Comparison of ENCODE assay signal across 8 cellular contexts in the genomic region with DNA sequence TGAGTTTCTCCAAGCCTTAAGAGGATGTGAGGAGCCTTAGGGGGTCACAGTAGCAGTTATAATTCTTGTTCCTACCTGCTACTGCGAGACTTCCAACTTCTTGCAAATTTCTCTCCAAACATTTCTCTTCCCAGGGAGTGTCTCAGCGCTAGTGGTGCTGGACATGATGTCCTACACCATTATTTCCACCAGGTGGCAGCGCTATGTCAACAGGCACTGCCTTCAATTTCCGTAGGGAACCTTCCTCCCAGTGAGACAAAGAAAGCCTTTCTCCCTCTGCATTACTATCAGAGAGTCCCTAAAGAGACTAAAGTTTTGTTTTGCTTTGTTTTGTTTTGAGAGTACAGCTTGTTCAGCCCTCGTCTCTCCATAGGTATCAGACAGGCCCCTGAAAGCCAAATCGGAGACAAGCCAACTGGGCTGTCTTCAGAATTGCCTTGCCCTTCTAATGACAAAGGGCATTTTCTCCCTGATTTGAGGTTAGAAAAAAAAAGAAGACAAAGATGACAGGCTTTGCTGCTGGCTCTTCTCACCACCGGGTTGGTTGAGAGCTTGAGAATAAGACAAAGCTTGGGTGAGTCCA. TPM values are rescaled to one million over a fixed set of nuclear protein-coding genes. Genes with fewer than 3 reads are reported as not detected.
DNase-seq lines count a peak whose midpoint lies in the region; ATAC-seq and TF ChIP-seq lines count a peak whose summit lies in the region.

No MANE protein-coding gene starts in this region.

- H3K36me3 ChIP-seq in PC-9 (ENCODE audit: low read depth) (no peaks in the 10 kb centered on the region), heart left ventricle (peaks cover 0 to 26% (median 4%) of the 10 kb centered on the region in 9 donors)

- H3K4me1 ChIP-seq in PC-9 (replicated peaks; ENCODE audit: insufficient read depth) (peaks cover 32% of the 10 kb centered on the region), heart left ventricle (peaks cover 3 to 31% (median 14%) of the 10 kb centered on the region in 12 donors)

- no peaks in the 10 kb centered on the region for H3K9me2 ChIP-seq in PC-9 (ENCODE audit: insufficient read depth)

- TF ChIP-seq POLR2A in heart left ventricle (IDR thresholded peaks at IDR 0.05) = no peak

- DNase-seq in AG08395 (ENCODE audit: low spot score) (peak; percentile 87), GM13977 (ENCODE audit: low spot score) (peak; percentile 46), PC-9 (peak; percentile 61 to 73), amniotic stem cell (lab: John Stamatoyannopoulos, UW) (peak; percentile 38), heart left ventricle (peak in 4 of 5 donors; percentile 48 to 70 (median 60)), posterior cingulate gyrus (peak; percentile 41 to 95 (median 76))
- DNase-seq in Jurkat, Clone E6-1 (ENCODE audit: low read depth, low spot score) = peak; percentile 21

- H3K9me3 ChIP-seq in PC-9 (ENCODE audit: insufficient read depth, low read depth) (peaks cover 3% of the 10 kb centered on the region), heart left ventricle (no peaks in the 10 kb centered on the region)

- POLR2A ChIA-PET in PC-9 (lab: Charles Lee; ENCODE audit: unreplicated experiment) = interaction anchor here (0.7 kb wide), 1 partner anchor 189 kb away, joined by 7 read pairs; no protein-coding TSS in a partner anchor

- CTCF ChIA-PET in PC-9 (lab: Charles Lee) = interaction anchor here (1.6 kb wide), 1 partner anchor 15 kb away, joined by 7 read pairs; no protein-coding TSS in a partner anchor

- no peak overlapping the region for H3K27ac ChIP-seq in PC-9
- peak overlapping the region in 11 of 12 donors; percentile 20 to 77 (median 56) for H3K27ac ChIP-seq in heart left ventricle

- no TSS peak for BruUV-seq in PC-9 (replicated peaks; lab: Mats Ljungman, UMichigan)

- H3K79me2 ChIP-seq in PC-9 (ENCODE audit: low read depth) = no peaks in the 10 kb centered on the region

- H3K4me2 ChIP-seq in PC-9 = no peak overlapping the region

- WGBS in heart left ventricle, 4 donors = 19 to 25% (median 24%) methylated on average over 7 of the region's 7 CpGs

- H3K27me3 ChIP-seq in PC-9 (ENCODE audit: insufficient read depth, low read depth) = no peaks in the 10 kb centered on the region
- H3K27me3 ChIP-seq in heart left ventricle = no peaks in the 10 kb centered on the region

- no peak overlapping the region for H3K4me3 ChIP-seq in Jurkat, Clone E6-1 (ENCODE audit: low read length)
- H3K4me3 ChIP-seq in PC-9 = no peak overlapping the region
- H3K4me3 ChIP-seq in heart left ventricle = no peak overlapping the region

- in situ Hi-C loops in GM13977 (cut with MboI; ENCODE audit: low pct_unique_long_range_greater_than_20kb, low sequenced_read_pairs, unreplicated experiment) = no loop called here

- peak; percentile 64 for TF ChIP-seq CTCF in GM13977 (IDR thresholded peaks at IDR 0.05; ENCODE audit: extremely low read depth, insufficient read depth, missing control alignments)
- TF ChIP-seq CTCF in PC-9 (conservative IDR thresholded peaks at IDR 0.05) = peak; percentile 93
- peak; percentile 72 to 95 (median 83) for TF ChIP-seq CTCF in heart left ventricle (IDR thresholded peaks at IDR 0.05)

- H4K20me1 ChIP-seq in PC-9 (ENCODE audit: insufficient read depth) = no peaks in the 10 kb centered on the region

- ATAC-seq in heart left ventricle (peak; percentile 66 to 84 (median 76)), HG02588 (IDR thresholded peaks at IDR 0.05; ENCODE audit: unreplicated experiment) (no peak)

- H2AFZ ChIP-seq in PC-9 = no peak overlapping the region

- intact Hi-C loops in PC-9 (cut with micrococcal nuclease; ENCODE audit: unreplicated experiment) (loop anchor here (1.0 to 5.0 kb wide), 3 partner anchors 15 to 387 kb away; no protein-coding TSS in a partner anchor), heart left ventricle (cut with DNase I) (loop anchor here in 4 of 10 donors (1.0 to 5.0 kb wide), 3 partner anchors 15 to 272 kb away; no protein-coding TSS in a partner anchor), posterior cingulate gyrus (cut with DNase I) (loop anchor here (1.0 kb wide), 1 partner anchor 15 kb away; no protein-coding TSS in a partner anchor)

- H3F3A ChIP-seq in PC-9 (ENCODE audit: insufficient read depth, low read depth) = peaks cover 24% of the 10 kb centered on the region; the same call in 1 of the 2 replicates

RNA-seq across cellular contexts. Expression of a gene that starts 44.2 kb away (rescaled TPM):
- polyA plus RNA-seq in Jurkat, Clone E6-1 (2012; ENCODE audit: insufficient read depth, insufficient read length) = 84.5 TPM
- total RNA-seq in PC-9 (2021) (151 and 162 TPM in 2 replicates), heart left ventricle (10 to 100 TPM; 14.1 to 23.6 (median 17.8) TPM)
- 10 to 100 TPM; 33.2 to 54.3 TPM for polyA plus RNA-seq in heart left ventricle

RNA-seq across cellular contexts. Expression of a gene that starts 45.8 kb away (rescaled TPM):
- polyA plus RNA-seq in Jurkat, Clone E6-1 (2012; ENCODE audit: insufficient read depth, insufficient read length) = 329 TPM
- total RNA-seq in PC-9 (2021) (272 and 274 TPM in 2 replicates), heart left ventricle (10 to 100 TPM; 32.7 to 70.2 (median 47.3) TPM)
- 10 to 100 TPM; 48.5 to 96.2 TPM for polyA plus RNA-seq in heart left ventricle

Comparison
In these comparisons a context has a peak if more than half of its experiments do, and no peak if none do; other contexts are left out.
1. DNase-seq: peak in every context shown above with its lines; median percentile 87 in AG08395; 76 in posterior cingulate gyrus; 67 in PC-9; 60 in heart left ventricle; 46 in GM13977; 38 in amniotic stem cell; 21 in Jurkat, Clone E6-1.